In genomic region chr20:61538481-61539265, GRCh38 we compare ENCODE assay signal across 31 cellular contexts.
"Had no signal": no experiment of that assay in that cellular context is flagged by ENCODE, and none has a peak within 500 bp of the region (broad histone marks: within the 10 kb centered on the region; RNA-seq: fewer than 3 reads in every experiment).

No MANE protein-coding gene starts in this region.

- DNase-seq: colonic mucosa; effector CD8-positive, alpha-beta T cell; foreskin keratinocyte; glutamatergic neuron; heart right ventricle; hippocampal formation; immature natural killer cell; islet precursor cell; left ventricle myocardium superior; lower lobe of right lung; midbrain; naive thymus-derived CD4-positive, alpha-beta T cell; small intestine; stimulated activated CD4-positive, alpha-beta T cell treated with anti-CD3 and anti-CD28 coated beads, Interleukin-15, amount 100 ng/mL, for 24 hours; stimulated activated CD4-positive, alpha-beta T cell treated with anti-CD3 and anti-CD28 coated beads, Interleukin-2, amount 100 ng/mL, for 48 hours; stimulated activated naive B cell treated with anti-CD40 and anti-IgM and Interleukin-4, amounts not matched to agents 10 μg/mL and 1 μg/mL and 100 μg/mL, for 72 hours had no signal

- H3K9me3 ChIP-seq: colonic mucosa, heart right ventricle, lower lobe of right lung, neutrophil, right lobe of liver, thoracic aorta, tibial nerve, upper lobe of left lung had no signal

- H3K27ac Mint-ChIP-seq: dendritic cell treated with granulocyte-macrophage colony-stimulating factor and Interleukin-4, amounts not matched to agents 40 ng/mL and 50 ng/mL, for 4 days; immature natural killer cell; memory B cell; naive thymus-derived CD4-positive, alpha-beta T cell; nephron; progenitor cell of endocrine pancreas; stimulated activated naive B cell treated with anti-CD40 and anti-IgM and Interleukin-4, amounts not matched to agents 10 μg/mL and 1 μg/mL and 100 μg/mL, for 72 hours; stimulated activated naive CD8-positive, alpha-beta T cell treated with anti-CD3 and anti-CD28 coated beads, Interleukin-15, Interleukin-2, amounts not matched to agents 100 ng/mL and 50 ng/mL, for 24 hours had no signal

- H3K27me3 Mint-ChIP-seq: dendritic cell treated with granulocyte-macrophage colony-stimulating factor and Interleukin-4, amounts not matched to agents 40 ng/mL and 50 ng/mL, for 4 days; memory B cell; naive thymus-derived CD4-positive, alpha-beta T cell; stimulated activated naive B cell treated with anti-CD40 and anti-IgM and Interleukin-4, amounts not matched to agents 10 μg/mL and 1 μg/mL and 100 μg/mL, for 72 hours; stimulated activated naive CD8-positive, alpha-beta T cell treated with anti-CD3 and anti-CD28 coated beads, Interleukin-15, Interleukin-2, amounts not matched to agents 100 ng/mL and 50 ng/mL, for 24 hours had no signal

- H3K36me3 ChIP-seq: colonic mucosa, esophagus muscularis mucosa, gastroesophageal sphincter, heart right ventricle, lower lobe of right lung, neutrophil, right lobe of liver, thoracic aorta, tibial nerve, upper lobe of left lung had no signal

- H3K4me3 Mint-ChIP-seq: dendritic cell treated with granulocyte-macrophage colony-stimulating factor and Interleukin-4, amounts not matched to agents 40 ng/mL and 50 ng/mL, for 4 days; immature natural killer cell; memory B cell; naive thymus-derived CD4-positive, alpha-beta T cell; nephron; stimulated activated naive B cell treated with anti-CD40 and anti-IgM and Interleukin-4, amounts not matched to agents 10 μg/mL and 1 μg/mL and 100 μg/mL, for 72 hours; stimulated activated naive CD8-positive, alpha-beta T cell treated with anti-CD3 and anti-CD28 coated beads, Interleukin-15, Interleukin-2, amounts not matched to agents 100 ng/mL and 50 ng/mL, for 24 hours had no signal

- FAIRE-seq: endothelial cell of umbilical vein, small intestine, urothelium cell line had no signal

- H3K9ac ChIP-seq: parathyroid adenoma had no signal

- H3K36me3 Mint-ChIP-seq: immature natural killer cell; memory B cell; naive thymus-derived CD4-positive, alpha-beta T cell; stimulated activated naive B cell treated with anti-CD40 and anti-IgM and Interleukin-4, amounts not matched to agents 10 μg/mL and 1 μg/mL and 100 μg/mL, for 72 hours had no signal

- H3K9me3 Mint-ChIP-seq: dendritic cell treated with granulocyte-macrophage colony-stimulating factor and Interleukin-4, amounts not matched to agents 40 ng/mL and 50 ng/mL, for 4 days; memory B cell; naive thymus-derived CD4-positive, alpha-beta T cell; nephron; stimulated activated naive B cell treated with anti-CD40 and anti-IgM and Interleukin-4, amounts not matched to agents 10 μg/mL and 1 μg/mL and 100 μg/mL, for 72 hours; stimulated activated naive CD8-positive, alpha-beta T cell treated with anti-CD3 and anti-CD28 coated beads, Interleukin-15, Interleukin-2, amounts not matched to agents 100 ng/mL and 50 ng/mL, for 24 hours had no signal

- H2AFZ ChIP-seq: parathyroid adenoma had no signal

- H3K4me3 ChIP-seq: colonic mucosa, esophagus muscularis mucosa, gastroesophageal sphincter, heart right ventricle, lower lobe of right lung, right lobe of liver, thoracic aorta, tibial nerve, upper lobe of left lung had no signal

- H3K27me3 ChIP-seq: colonic mucosa, foreskin keratinocyte, gastroesophageal sphincter, neutrophil, right lobe of liver, tibial nerve, upper lobe of left lung had no signal

- H3K4me1 ChIP-seq: colonic mucosa, esophagus muscularis mucosa, foreskin keratinocyte, gastroesophageal sphincter, heart right ventricle, lower lobe of right lung, parathyroid adenoma, right lobe of liver, tibial nerve, upper lobe of left lung had no signal

- H3K4me1 Mint-ChIP-seq: immature natural killer cell; memory B cell; nephron; stimulated activated naive B cell treated with anti-CD40 and anti-IgM and Interleukin-4, amounts not matched to agents 10 μg/mL and 1 μg/mL and 100 μg/mL, for 72 hours had no signal

- H3K27ac ChIP-seq: colonic mucosa, esophagus muscularis mucosa, foreskin keratinocyte, gastroesophageal sphincter, heart right ventricle, lower lobe of right lung, neutrophil, parathyroid adenoma, right lobe of liver, thoracic aorta, tibial nerve, upper lobe of left lung had no signal
